ENCODE assay signal across 1 cellular context in genomic region chr11:62614275-62614674, GRCh38.
TF ChIP-seq lines count a peak whose summit lies in the region.

No MANE protein-coding gene starts in this region.

TF ChIP-seq in HepG2, 621 proteins besides CTCF, POLR2A, EP300 and RAD21:
- peak; percentile 60 for TF ChIP-seq FOSL2 (CRISPR knock-in tag; IDR thresholded peaks at IDR 0.05)
- TF ChIP-seq ZNF563 (CRISPR knock-in tag; IDR thresholded peaks at IDR 0.05), result 0 out of 2 replicates have a peak, but pooled peaks have one; percentile 34
- no peak for TF ChIP-seq ZSCAN9 (CRISPR knock-in tag; IDR thresholded peaks at IDR 0.05; ENCODE audit: borderline replicate concordance)
- no peak for TF ChIP-seq CHD4 (IDR thresholded peaks at IDR 0.05; ENCODE audit: borderline replicate concordance, low read length)
- TF ChIP-seq ZNF761 (CRISPR knock-in tag; conservative IDR thresholded peaks at IDR 0.05), result no peak
- peak; percentile 12 for TF ChIP-seq TEAD3 (CRISPR knock-in tag; optimal IDR thresholded peaks at IDR 0.05; ENCODE audit: borderline replicate concordance)
- no peak for TF ChIP-seq ZFP90 (CRISPR knock-in tag; IDR thresholded peaks at IDR 0.05; ENCODE audit: borderline replicate concordance)
- peak; percentile 46 for TF ChIP-seq UBTF (CRISPR knock-in tag; IDR thresholded peaks at IDR 0.05)
- no peak for TF ChIP-seq ZNF431 (CRISPR knock-in tag; IDR thresholded peaks at IDR 0.05; ENCODE audit: borderline replicate concordance, low read depth)
- no peak for TF ChIP-seq PAF1 (CRISPR knock-in tag; IDR thresholded peaks at IDR 0.05)
- TF ChIP-seq ZNF3 (CRISPR knock-in tag; IDR thresholded peaks at IDR 0.05), result no peak
- no peak for TF ChIP-seq RCOR2 (CRISPR knock-in tag; IDR thresholded peaks at IDR 0.05)
- TF ChIP-seq SP5 (CRISPR knock-in tag; IDR thresholded peaks at IDR 0.05; ENCODE audit: borderline replicate concordance, low read depth), result no peak
- TF ChIP-seq ZNF781 (CRISPR knock-in tag; IDR thresholded peaks at IDR 0.05; ENCODE audit: borderline replicate concordance, not compliant biosample characterization), result no peak
- no peak for TF ChIP-seq ZFP36L2 (CRISPR knock-in tag; IDR thresholded peaks at IDR 0.05)
- TF ChIP-seq ZNF263 (CRISPR knock-in tag; IDR thresholded peaks at IDR 0.05), result peak; percentile 90
- TF ChIP-seq AGO2 (optimal IDR thresholded peaks at IDR 0.05; ENCODE audit: low read depth, low read length), result no peak
- TF ChIP-seq ZNF362 (CRISPR knock-in tag; IDR thresholded peaks at IDR 0.05; ENCODE audit: borderline replicate concordance), result no peak
- TF ChIP-seq TAF15 (IDR thresholded peaks at IDR 0.05; ENCODE audit: low read depth, low read length, poor library complexity, severe bottlenecking), result no peak
- peak; percentile 50; the same call in 1 of the 3 replicates for TF ChIP-seq MXI1 (IDR thresholded peaks at IDR 0.05; ENCODE audit: borderline replicate concordance, low read depth, low read length)
- no peak for TF ChIP-seq ETV6 (CRISPR knock-in tag; conservative IDR thresholded peaks at IDR 0.05)
- TF ChIP-seq NFE2 (CRISPR knock-in tag; IDR thresholded peaks at IDR 0.05), result peak; percentile 54; the same call in 1 of the 2 replicates
